ENCODE assay signal across 4 cellular contexts in genomic region chrX:9992061-9992460, GRCh38. TPM values are rescaled to one million over a fixed set of nuclear protein-coding genes. Genes with fewer than 3 reads are reported as not detected.
"Had no signal": no experiment of that assay in that cellular context is flagged by ENCODE, and none has a peak within 500 bp of the region (broad histone marks: within the 10 kb centered on the region; RNA-seq: fewer than 3 reads in every experiment).

No MANE protein-coding gene starts in this region.

- DNase-seq: GDM1, GF-D8 had no signal

- H3K4me3 ChIP-seq: GM12878 had no signal

- ATAC-seq: GM12878 had no signal

RNA-seq across cellular contexts. Expression of gene CLDN34, which starts 24.9 kb away (rescaled TPM):
- total RNA-seq: G401, GM12878 had no signal
- polyA plus RNA-seq: GM12878 had no signal
